Comparison of ENCODE assay signal across 14 cellular contexts in genomic region chr4:38523054-38523453, GRCh38.
"Had no signal": no experiment of that assay in that cellular context is flagged by ENCODE, and none has a peak within 500 bp of the region (broad histone marks: within the 10 kb centered on the region; RNA-seq: fewer than 3 reads in every experiment).

No MANE protein-coding gene starts in this region.

- DNase-seq: activated CD4-positive, alpha-beta T cell treated with anti-CD3 and anti-CD28 coated beads for 1 hour; activated CD4-positive, alpha-beta T cell treated with anti-CD3 and anti-CD28 coated beads, Interleukin-2, amount 50 U/mL, for 48 hours; activated CD8-positive, alpha-beta memory T cell treated with anti-CD3 and anti-CD28 coated beads, Interleukin-2, amount 10 ng/mL, durations not matched to agents 7 days and 5 days; activated effector memory CD4-positive, alpha-beta T cell treated with Interleukin-2 at 50 U/mL for 16 hours; activated T-cell treated with anti-CD3 and anti-CD28 coated beads, Interleukin-2, amount 50 U/mL, for 24 hours; amniotic stem cell; brain microvascular endothelial cell; glutamatergic neuron; left colon; pancreas; retina; thyroid gland had no signal

- H3K27ac ChIP-seq: brain microvascular endothelial cell, esophagus muscularis mucosa, pancreas, thyroid gland, vagina had no signal

- H3K4me3 ChIP-seq: esophagus muscularis mucosa, pancreas, thyroid gland, vagina had no signal

- H3K27me3 ChIP-seq: brain microvascular endothelial cell, esophagus muscularis mucosa, pancreas, thyroid gland, vagina had no signal

- H3K4me1 ChIP-seq: pancreas, vagina had no signal

- H3K9me3 ChIP-seq: esophagus muscularis mucosa, pancreas, thyroid gland, vagina had no signal

- H3K36me3 ChIP-seq: brain microvascular endothelial cell, esophagus muscularis mucosa, pancreas, thyroid gland, vagina had no signal

- ATAC-seq: left colon had no signal
